In genomic region chr20:50521221-50521642, GRCh38 we compare ENCODE assay signal across 1 cellular context.
TF ChIP-seq lines count a peak whose summit lies in the region.

No MANE protein-coding gene starts in this region.

TF ChIP-seq in liver, 16 proteins besides CTCF, POLR2A, EP300 and RAD21 (continued from another document):
- no peak for TF ChIP-seq ZBTB33 (IDR thresholded peaks at IDR 0.05)
- TF ChIP-seq RXRA (IDR thresholded peaks at IDR 0.05) = no peak
